15 cellular contexts compared by ENCODE assay signal in genomic region chr18:48956378-48956777, GRCh38. TPM values are rescaled to one million over a fixed set of nuclear protein-coding genes. Genes with fewer than 3 reads are reported as not detected.
DNase-seq lines count a peak whose midpoint lies in the region; FAIRE-seq and TF ChIP-seq lines count a peak whose summit lies in the region.
"Had no signal": no experiment of that assay in that cellular context is flagged by ENCODE, and none has a peak within 500 bp of the region (broad histone marks: within the 10 kb centered on the region; RNA-seq: fewer than 3 reads in every experiment).

No MANE protein-coding gene starts in this region.

- no peak overlapping the region for H3K4me2 ChIP-seq in endothelial cell of umbilical vein (ENCODE audit: insufficient read depth, low read length)

- no peak for TF ChIP-seq CTCF in cardiac muscle cell (IDR thresholded peaks at IDR 0.05; ENCODE audit: low read depth, low read length)
- no peak for TF ChIP-seq CTCF in endothelial cell of umbilical vein (IDR thresholded peaks at IDR 0.05; ENCODE audit: extremely low read depth in 1 of 2, insufficient read depth in 1 of 2, low read depth in 1 of 2, low read length in 2 of 2)
- no peak for TF ChIP-seq CTCF in nephron (IDR thresholded peaks at IDR 0.05; ENCODE audit: unreplicated experiment in 3 of 3)
- TF ChIP-seq CTCF in uterus (IDR thresholded peaks at IDR 0.05): no peak

- TF ChIP-seq POLR2A in endothelial cell of umbilical vein (IDR thresholded peaks at IDR 0.05; ENCODE audit: low read depth, low read length): no peak
- TF ChIP-seq POLR2A in uterus (IDR thresholded peaks at IDR 0.05): no peak

- H3K4me3 ChIP-seq in cardiac muscle cell: no peak overlapping the region
- H3K4me3 ChIP-seq in endothelial cell of umbilical vein (replicated peaks in 1 of 3; ENCODE audit: insufficient read depth in 1 of 3, low read depth in 1 of 3, low read length in 3 of 3): no peak overlapping the region
- no peak overlapping the region for H3K4me3 ChIP-seq in uterus
- H3K4me3 ChIP-seq: SK-N-MC had no signal

- CTCF ChIA-PET in endothelial cell of umbilical vein (lab: Charles Lee) (interaction anchor here (1.0 to 1.5 kb wide), 5 partner anchors 114 to 283 kb away, joined by 3 read pairs; no protein-coding TSS in a partner anchor), HEK293T (lab: Yijun Ruan, JAX) (no interaction called here)

- H3K27me3 Mint-ChIP-seq in nephron (ENCODE audit: low read depth): peaks cover 14% of the 10 kb centered on the region

- no peaks in the 10 kb centered on the region for H3K79me2 ChIP-seq in endothelial cell of umbilical vein (ENCODE audit: control insufficient read depth, insufficient read depth, low read length)

- peaks cover 31% of the 10 kb centered on the region for H3K4me1 Mint-ChIP-seq in nephron

- H3K4me1 ChIP-seq in cardiac muscle cell (ENCODE audit: low read depth): peaks cover 20% of the 10 kb centered on the region
- H3K4me1 ChIP-seq in endothelial cell of umbilical vein (ENCODE audit: control insufficient read depth, extremely low read depth, insufficient read depth, low read length): peaks cover 34% of the 10 kb centered on the region
- H3K4me1 ChIP-seq in uterus: peaks cover 7 to 12% of the 10 kb centered on the region in 2 donors

- no peaks in the 10 kb centered on the region for H3K36me3 Mint-ChIP-seq in nephron (ENCODE audit: low read depth)

- H3K27ac ChIP-seq in cardiac muscle cell (peak overlapping the region; percentile 76), endothelial cell of umbilical vein (ENCODE audit: insufficient read depth, low read depth, low read length) (peak overlapping the region; percentile 66), uterus (peak overlapping the region; percentile 94 to 99)
- H3K27ac ChIP-seq: HL-60, SK-N-MC had no signal

- H3K9me3 Mint-ChIP-seq in nephron: no peaks in the 10 kb centered on the region

- no peaks in the 10 kb centered on the region for H4K20me1 ChIP-seq in endothelial cell of umbilical vein (replicated peaks; ENCODE audit: control insufficient read depth, extremely low read depth, insufficient read depth, low read length)

- H3K27me3 ChIP-seq in cardiac muscle cell: no peaks in the 10 kb centered on the region
- no peaks in the 10 kb centered on the region for H3K27me3 ChIP-seq in endothelial cell of umbilical vein (ENCODE audit: control insufficient read depth in 2 of 2, insufficient read depth in 2 of 2, low read length in 2 of 2)
- H3K27me3 ChIP-seq in uterus: no peaks in the 10 kb centered on the region

- POLR2A ChIA-PET in endothelial cell of umbilical vein (lab: Charles Lee): no interaction called here
- POLR2A ChIA-PET in HEK293T (lab: Yijun Ruan, JAX): interaction anchor here (1.3 kb wide), 1 partner anchor 24 kb away, joined by 3 read pairs; no protein-coding TSS in a partner anchor

- no peak overlapping the region for H3K9ac ChIP-seq in endothelial cell of umbilical vein (replicated peaks; ENCODE audit: extremely low read depth, insufficient read depth, low read length)

- peak overlapping the region; percentile 43 to 63 (median 50) for H3K27ac Mint-ChIP-seq in nephron

- H3K4me3 Mint-ChIP-seq in nephron: no peak overlapping the region

- no peak for FAIRE-seq in endothelial cell of umbilical vein (lab: Jason Lieb, UNC)
- FAIRE-seq: A204.1, GM12891 had no signal

- H3K36me3 ChIP-seq in cardiac muscle cell (no peaks in the 10 kb centered on the region), endothelial cell of umbilical vein (ENCODE audit: control insufficient read depth in 2 of 2, extremely low read depth in 1 of 2, insufficient read depth in 2 of 2, low read length in 2 of 2) (no peaks in the 10 kb centered on the region), uterus (no peaks in the 10 kb centered on the region)

- intact Hi-C loops in cardiac septum (cut with DNase I) (loop anchor here (2.0 to 10.0 kb wide), 3 partner anchors 20 to 242 kb away; no protein-coding TSS in a partner anchor), endothelial cell of umbilical vein (cut with micrococcal nuclease) (no loop called here), uterus (cut with DNase I; ENCODE audit: low total_unique reads) (no loop called here)

- no peaks in the 10 kb centered on the region for H3K9me1 ChIP-seq in endothelial cell of umbilical vein (replicated peaks; ENCODE audit: control insufficient read depth, extremely low read depth, insufficient read depth, low read length)

- no peak overlapping the region for H2AFZ ChIP-seq in endothelial cell of umbilical vein (ENCODE audit: low read depth, low read length)

- dilution Hi-C loops in endothelial cell of umbilical vein (cut with MboI; ENCODE audit: extremely low pct_ligation_motif_present, low sequenced_read_pairs): no loop called here

- BruUV-seq in endothelial cell of umbilical vein (replicated peaks; lab: Mats Ljungman, UMichigan): no TSS peak

- DNase-seq in cardiac muscle cell (ENCODE audit: low read depth in 1 of 2, low spot score in 1 of 2): peak in 1 of 2 donors; percentile 93
- no peak for DNase-seq in cardiac septum (ENCODE audit: low spot score)
- no peak for DNase-seq in endothelial cell of umbilical vein (ENCODE audit: low read depth, low spot score)
- DNase-seq in uterus: no peak
- no peak for DNase-seq in DMS 273 treated with DMSO at 0.1 percent for 48 hours (lab: John Stamatoyannopoulos, UW)
- DNase-seq in HEK293T (ENCODE audit: extremely low spot score): no peak
- no peak for DNase-seq in OCI-M1 (lab: John Stamatoyannopoulos, UW)
- DNase-seq: activated CD4-positive, alpha-beta T cell treated with anti-CD3 and anti-CD28 coated beads, Interleukin-2, amount 50 U/mL, for 48 hours; NCI-H187 treated with DMSO at 0.1 percent for 48 hours; stimulated activated CD4-positive, alpha-beta T cell treated with anti-CD3 and anti-CD28 coated beads, Interleukin-12 subunit alpha, Interleukin-12 subunit beta, amount 100 ng/mL, for 4 hours had no signal

- H3K9me3 ChIP-seq in cardiac muscle cell (ENCODE audit: low read depth) (no peaks in the 10 kb centered on the region), endothelial cell of umbilical vein (replicated peaks; ENCODE audit: control insufficient read depth, insufficient read depth, low read length) (no peaks in the 10 kb centered on the region), uterus (no peaks in the 10 kb centered on the region)

TF ChIP-seq in endothelial cell of umbilical vein, 7 proteins besides CTCF, POLR2A, EP300 and RAD21:
- TF ChIP-seq MYC (IDR thresholded peaks at IDR 0.05; ENCODE audit: low read depth, low read length): no peak
- no peak for TF ChIP-seq EZH2 (IDR thresholded peaks at IDR 0.05; ENCODE audit: borderline replicate concordance, low read depth, low read length, severe bottlenecking)
- no peak for TF ChIP-seq POLR2AphosphoS5 (IDR thresholded peaks at IDR 0.05; ENCODE audit: insufficient read depth, low read depth, low read length)
- no peak for TF ChIP-seq GATA2 (IDR thresholded peaks at IDR 0.05; ENCODE audit: insufficient read depth, insufficient read length, low read depth, low read length)
- no peak for TF ChIP-seq FOS (IDR thresholded peaks at IDR 0.05; ENCODE audit: borderline replicate concordance, insufficient read depth, low read length)
- TF ChIP-seq, protein P1, sequence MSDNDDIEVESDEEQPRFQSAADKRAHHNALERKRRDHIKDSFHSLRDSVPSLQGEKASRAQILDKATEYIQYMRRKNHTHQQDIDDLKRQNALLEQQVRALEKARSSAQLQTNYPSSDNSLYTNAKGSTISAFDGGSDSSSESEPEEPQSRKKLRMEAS (IDR thresholded peaks at IDR 0.05; ENCODE audit: insufficient read depth, insufficient read length): no peak
- no peak for TF ChIP-seq JUN (IDR thresholded peaks at IDR 0.05; ENCODE audit: borderline replicate concordance, insufficient read depth, insufficient read length, low read depth)

TF ChIP-seq in HEK293T, 16 proteins besides CTCF, POLR2A, EP300 and RAD21:
- TF ChIP-seq SP1 (IDR thresholded peaks at IDR 0.05) (no peak), L3MBTL2 (conservative IDR thresholded peaks at IDR 0.05) (no peak), LEF1 (IDR thresholded peaks at IDR 0.05; ENCODE audit: borderline replicate concordance) (no peak), ZNF384 (IDR thresholded peaks at IDR 0.05) (no peak), FOXM1 (IDR thresholded peaks at IDR 0.05; ENCODE audit: borderline replicate concordance) (no peak), FOXK2 (IDR thresholded peaks at IDR 0.05) (no peak), ARNT (IDR thresholded peaks at IDR 0.05) (no peak), ELF4 (IDR thresholded peaks at IDR 0.05) (no peak), PKNOX1 (IDR thresholded peaks at IDR 0.05) (no peak), NFRKB (IDR thresholded peaks at IDR 0.05) (no peak), SUZ12 (IDR thresholded peaks at IDR 0.05) (no peak)

RNA-seq across cellular contexts. Expression of gene SMAD7, which starts 5.6 kb away (rescaled TPM):
- 93.1 and 129 TPM in 2 replicates for total RNA-seq in cardiac muscle cell
- 60.1 and 80.8 TPM in 2 replicates for polyA plus RNA-seq in cardiac muscle cell
- 42.4 TPM for total RNA-seq in cardiac septum
- total RNA-seq in endothelial cell of umbilical vein: 3.6 and 4.6 TPM in 2 replicates
- 8.0 and 10.2 TPM in 2 replicates for polyA plus RNA-seq in endothelial cell of umbilical vein
- 4.5 TPM in 2 replicates for polyA plus RNA-seq in endothelial cell of umbilical vein (2011; cell fraction: cytosol; rRNA removed)
- 5.0 and 9.0 TPM in 2 replicates for polyA plus RNA-seq in endothelial cell of umbilical vein (2011; cell fraction: nucleus; rRNA removed)
- 1.9 and 3.2 TPM in 2 replicates for polyA plus RNA-seq in endothelial cell of umbilical vein (2012)
- 12.6 and 15.2 TPM in 2 replicates for polyA minus RNA-seq in endothelial cell of umbilical vein
- 20.6 TPM for polyA minus RNA-seq in endothelial cell of umbilical vein (2011; cell fraction: cytosol; rRNA and poly(A)+ RNA removed)
- 8.1 and 15.0 TPM in 2 replicates for polyA minus RNA-seq in endothelial cell of umbilical vein (2011; cell fraction: nucleus; rRNA and poly(A)+ RNA removed)
- 10 to 100 TPM; 22.4 to 48.4 (median 29.3) TPM for total RNA-seq in uterus
